12 cellular contexts compared by ENCODE assay signal in the genomic region with DNA sequence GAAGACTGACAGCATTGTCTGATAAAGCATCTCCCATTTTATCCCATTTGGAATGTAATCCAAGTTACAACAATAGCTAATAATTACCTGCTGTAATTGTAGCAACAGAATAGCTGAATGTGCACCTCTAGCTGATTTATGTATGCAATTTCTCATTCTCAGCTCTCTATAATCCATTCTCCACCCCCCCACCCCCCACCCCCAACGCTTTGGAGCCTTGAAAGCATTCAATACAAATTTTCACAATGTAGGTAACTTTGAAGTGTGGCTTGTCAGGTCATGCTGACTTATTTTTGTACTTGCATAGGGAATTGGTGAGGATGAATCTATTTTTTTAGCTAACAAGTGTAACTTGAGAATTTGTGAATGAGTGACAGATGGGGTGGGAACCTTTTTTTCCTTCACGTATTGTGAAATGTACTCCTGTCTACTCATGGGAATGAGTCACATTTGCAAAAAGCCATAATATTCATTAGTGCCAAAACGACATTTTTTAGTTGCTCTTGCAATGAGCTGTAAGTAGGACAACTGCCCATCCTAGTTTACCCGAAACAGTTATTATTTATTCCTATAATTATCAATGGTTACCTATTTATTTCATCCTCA.
DNase-seq lines count a peak whose midpoint lies in the region; ATAC-seq and TF ChIP-seq lines count a peak whose summit lies in the region.
"Had no signal": no experiment of that assay in that cellular context is flagged by ENCODE, and none has a peak within 500 bp of the region (broad histone marks: within the 10 kb centered on the region; RNA-seq: fewer than 3 reads in every experiment).

No MANE protein-coding gene starts in this region.

- H3K27ac Mint-ChIP-seq in chondrocyte (ENCODE audit: unreplicated experiment): peak overlapping the region; percentile 92
- no peak overlapping the region for H3K27ac Mint-ChIP-seq in T-helper 2 cell treated with Interferon-gamma antibody and Interleukin-4, amounts not matched to agents 5 μg/mL and 100 μg/mL, for 36 hours
- H3K27ac Mint-ChIP-seq: activated T-helper 1 cell treated with anti-CD3 and anti-CD28 coated beads, Interleukin-12 subunit alpha, Interleukin-12 subunit beta, Interleukin-2, Interleukin-4 antibody, amounts not matched to agents 30 ng/mL and 10 ng/mL and 1 ng/mL, durations not matched to agents 14 hours and 24 hours and 36 hours; natural killer cell treated with Interleukin-12 subunit alpha and Interleukin-12 subunit beta and Interleukin-15 and Interleukin-18, amount 100 ng/mL, for 72 hours had no signal

- no peak overlapping the region for H3K4me3 ChIP-seq in NB4 (ENCODE audit: low read depth, low read length)

- intact Hi-C loops in left colon (cut with DNase I, micrococcal nuclease): no loop called here

- H3K36me3 Mint-ChIP-seq in chondrocyte (ENCODE audit: low read depth): peaks cover 5% of the 10 kb centered on the region
- H3K36me3 Mint-ChIP-seq in T-helper 2 cell treated with Interferon-gamma antibody and Interleukin-4, amounts not matched to agents 5 μg/mL and 100 μg/mL, for 36 hours (ENCODE audit: low read depth): no peaks in the 10 kb centered on the region
- H3K36me3 Mint-ChIP-seq: natural killer cell treated with Interleukin-12 subunit alpha and Interleukin-12 subunit beta and Interleukin-15 and Interleukin-18, amount 100 ng/mL, for 72 hours had no signal

- H3K9me3 Mint-ChIP-seq in chondrocyte (ENCODE audit: low read depth): no peaks in the 10 kb centered on the region
- no peaks in the 10 kb centered on the region for H3K9me3 Mint-ChIP-seq in T-helper 2 cell treated with Interferon-gamma antibody and Interleukin-4, amounts not matched to agents 5 μg/mL and 100 μg/mL, for 36 hours
- H3K9me3 Mint-ChIP-seq: activated T-helper 1 cell treated with anti-CD3 and anti-CD28 coated beads, Interleukin-12 subunit alpha, Interleukin-12 subunit beta, Interleukin-2, Interleukin-4 antibody, amounts not matched to agents 30 ng/mL and 10 ng/mL and 1 ng/mL, durations not matched to agents 14 hours and 24 hours and 36 hours; natural killer cell treated with Interleukin-12 subunit alpha and Interleukin-12 subunit beta and Interleukin-15 and Interleukin-18, amount 100 ng/mL, for 72 hours had no signal

- ATAC-seq in HG02759 (IDR thresholded peaks at IDR 0.05; ENCODE audit: unreplicated experiment): no peak
- ATAC-seq in left colon: no peak
- ATAC-seq: natural killer cell treated with Interleukin-12 subunit alpha and Interleukin-12 subunit beta and Interleukin-15 and Interleukin-18, amount 100 ng/mL, for 72 hours had no signal

- no peaks in the 10 kb centered on the region for H3K27me3 Mint-ChIP-seq in chondrocyte (ENCODE audit: low read depth)
- peaks cover 26% of the 10 kb centered on the region for H3K27me3 Mint-ChIP-seq in T-helper 2 cell treated with Interferon-gamma antibody and Interleukin-4, amounts not matched to agents 5 μg/mL and 100 μg/mL, for 36 hours (ENCODE audit: low read depth)

- no peak for TF ChIP-seq CTCF in NB4 (IDR thresholded peaks at IDR 0.05; ENCODE audit: low read depth, low read length)
- TF ChIP-seq CTCF in chondrocyte (IDR thresholded peaks at IDR 0.05): no peak

- TF ChIP-seq POLR2A in NB4 (IDR thresholded peaks at IDR 0.05; ENCODE audit: extremely low read depth, insufficient read length): no peak

- H3K4me1 Mint-ChIP-seq in chondrocyte (ENCODE audit: low read depth): peaks cover 99% of the 10 kb centered on the region
- peaks cover 2% of the 10 kb centered on the region for H3K4me1 Mint-ChIP-seq in T-helper 2 cell treated with Interferon-gamma antibody and Interleukin-4, amounts not matched to agents 5 μg/mL and 100 μg/mL, for 36 hours (ENCODE audit: low read depth)

- H3K4me3 Mint-ChIP-seq in chondrocyte (ENCODE audit: unreplicated experiment): no peak overlapping the region
- H3K4me3 Mint-ChIP-seq in T-helper 2 cell treated with Interferon-gamma antibody and Interleukin-4, amounts not matched to agents 5 μg/mL and 100 μg/mL, for 36 hours: no peak overlapping the region
- H3K4me3 Mint-ChIP-seq: activated T-helper 1 cell treated with anti-CD3 and anti-CD28 coated beads, Interleukin-12 subunit alpha, Interleukin-12 subunit beta, Interleukin-2, Interleukin-4 antibody, amounts not matched to agents 30 ng/mL and 10 ng/mL and 1 ng/mL, durations not matched to agents 14 hours and 24 hours and 36 hours; natural killer cell treated with Interleukin-12 subunit alpha and Interleukin-12 subunit beta and Interleukin-15 and Interleukin-18, amount 100 ng/mL, for 72 hours had no signal

- DNase-seq in COR-L47 (lab: John Stamatoyannopoulos, UW) (peak; percentile 35), NB4 (ENCODE audit: low read depth) (peak; percentile 6), chondrocyte (ENCODE audit: low spot score) (no peak), myocyte (ENCODE audit: low read depth) (peak; percentile 61), iPS-NIHi7 (ENCODE audit: extremely low spot score) (no peak), left colon (no peak)
- no peak for DNase-seq in T-helper 2 cell treated with Interferon-gamma antibody and Interleukin-4, amounts not matched to agents 5 μg/mL and 100 μg/mL, for 36 hours (ENCODE audit: low spot score)
- DNase-seq: cerebellar nuclear complex, substantia nigra had no signal

Comparison
In these comparisons a context has a peak if more than half of its experiments do, and no peak if none do; other contexts are left out.
1. DNase-seq: peak in COR-L47 (single experiment), NB4 (single experiment) and myocyte (single experiment); none in chondrocyte (single experiment), T-helper 2 cell treated with Interferon-gamma antibody and Interleukin-4, amounts not matched to agents 5 μg/mL and 100 μg/mL, for 36 hours (single experiment), iPS-NIHi7 (single experiment) and left colon (0 of 2).